In the genomic region with DNA sequence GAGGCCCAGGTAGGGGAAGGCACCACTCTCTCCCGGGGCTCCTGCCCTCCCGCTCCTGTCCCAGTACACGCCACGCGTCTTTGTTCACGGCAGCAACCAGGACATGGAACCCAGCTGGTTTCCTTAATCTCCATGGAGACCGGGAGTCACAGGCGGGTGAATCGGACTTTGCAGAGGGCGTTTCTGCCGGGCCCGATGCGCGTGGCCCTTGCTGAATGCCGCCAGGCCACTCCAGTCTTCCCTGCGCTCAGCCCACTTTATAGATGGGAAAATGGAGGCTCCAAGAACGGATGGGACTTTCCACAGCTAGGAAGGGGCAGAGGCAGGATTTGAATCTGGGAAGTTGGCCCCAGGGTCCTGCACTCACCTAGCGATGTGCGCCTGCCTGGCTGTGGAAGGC, we compare ENCODE assay signal across 14 cellular contexts. TPM values are rescaled to one million over a fixed set of nuclear protein-coding genes. Genes with fewer than 3 reads are reported as not detected.
DNase-seq lines count a peak whose midpoint lies in the region; ATAC-seq and TF ChIP-seq lines count a peak whose summit lies in the region.
"Had no signal": no experiment of that assay in that cellular context is flagged by ENCODE, and none has a peak within 500 bp of the region (broad histone marks: within the 10 kb centered on the region; RNA-seq: fewer than 3 reads in every experiment).

No MANE protein-coding gene starts in this region.

- H3K9me3 ChIP-seq in BLaER1 (no peaks in the 10 kb centered on the region), SK-N-MC (ENCODE audit: low read depth, low read length) (no peaks in the 10 kb centered on the region)
- H3K9me3 ChIP-seq: body of pancreas had no signal

- peaks cover 100% of the 10 kb centered on the region for H3K4me1 ChIP-seq in BLaER1

- H3K36me3 ChIP-seq in BLaER1 (peaks cover 19% of the 10 kb centered on the region), SK-N-MC (ENCODE audit: insufficient read depth, low read length) (no peaks in the 10 kb centered on the region)

- H3K27me3 ChIP-seq in BLaER1 = no peaks in the 10 kb centered on the region
- H3K27me3 ChIP-seq: body of pancreas had no signal

- no peak overlapping the region for H3K27ac Mint-ChIP-seq in activated CD4-positive, alpha-beta memory T cell treated with anti-CD3 and anti-CD28 coated beads, Interleukin-2, amount 10 ng/mL, durations not matched to agents 7 days and 5 days
- H3K27ac Mint-ChIP-seq: activated T-cell treated with anti-CD3 and anti-CD28 coated beads, Interleukin-2, amount 50 U/mL, for 72 hours had no signal

- DNase-seq in SK-N-MC (ENCODE audit: low read depth, low spot score) (no peak), fibroblast of villous mesenchyme (ENCODE audit: low read depth) (peak; percentile 27), pulmonary artery endothelial cell (ENCODE audit: low read depth, low spot score) (peak; percentile 54), NCI-H2029 (lab: John Stamatoyannopoulos, UW) (no peak), AML-193 (lab: John Stamatoyannopoulos, UW) (no peak)
- no peak for DNase-seq in activated CD4-positive, alpha-beta memory T cell treated with anti-CD3 and anti-CD28 coated beads, Interleukin-2, amount 10 ng/mL, durations not matched to agents 7 days and 5 days
- DNase-seq: activated CD4-positive, CD25-positive, alpha-beta regulatory T cell treated with anti-CD3 and anti-CD28 coated beads, Interleukin-2, amount 50 U/mL, for 72 hours; activated T-cell treated with anti-CD3 and anti-CD28 coated beads, Interleukin-2, amount 50 U/mL, for 72 hours; NCI-H1417 treated with DMSO at 0.1 percent for 48 hours; NCI-H774 had no signal

- H3K27me3 Mint-ChIP-seq in activated CD4-positive, alpha-beta memory T cell treated with anti-CD3 and anti-CD28 coated beads, Interleukin-2, amount 10 ng/mL, durations not matched to agents 7 days and 5 days = peaks cover 62% of the 10 kb centered on the region

- TF ChIP-seq CTCF in fibroblast of villous mesenchyme (IDR thresholded peaks at IDR 0.05; ENCODE audit: insufficient read depth, low read depth, low read length) = no peak

- ATAC-seq in HG02884 (IDR thresholded peaks at IDR 0.05; ENCODE audit: unreplicated experiment) = no peak
- ATAC-seq: activated T-cell treated with anti-CD3 and anti-CD28 coated beads, Interleukin-2, amount 50 U/mL, for 72 hours; body of pancreas had no signal

- peaks cover 11% of the 10 kb centered on the region for H3K4me1 Mint-ChIP-seq in activated CD4-positive, alpha-beta memory T cell treated with anti-CD3 and anti-CD28 coated beads, Interleukin-2, amount 10 ng/mL, durations not matched to agents 7 days and 5 days

- H3K9me3 Mint-ChIP-seq in activated CD4-positive, alpha-beta memory T cell treated with anti-CD3 and anti-CD28 coated beads, Interleukin-2, amount 10 ng/mL, durations not matched to agents 7 days and 5 days = no peaks in the 10 kb centered on the region
- H3K9me3 Mint-ChIP-seq: activated T-cell treated with anti-CD3 and anti-CD28 coated beads, Interleukin-2, amount 50 U/mL, for 72 hours had no signal

- H3K4me3 Mint-ChIP-seq in activated CD4-positive, alpha-beta memory T cell treated with anti-CD3 and anti-CD28 coated beads, Interleukin-2, amount 10 ng/mL, durations not matched to agents 7 days and 5 days = no peak overlapping the region
- H3K4me3 Mint-ChIP-seq: activated T-cell treated with anti-CD3 and anti-CD28 coated beads, Interleukin-2, amount 50 U/mL, for 72 hours had no signal

- H3K36me3 Mint-ChIP-seq in activated CD4-positive, alpha-beta memory T cell treated with anti-CD3 and anti-CD28 coated beads, Interleukin-2, amount 10 ng/mL, durations not matched to agents 7 days and 5 days (ENCODE audit: low read depth) = no peaks in the 10 kb centered on the region

- peaks cover 65% of the 10 kb centered on the region for H4K20me1 ChIP-seq in BLaER1

- H3K4me3 ChIP-seq in BLaER1 (peak overlapping the region; percentile 39), SK-N-MC (no peak overlapping the region), fibroblast of villous mesenchyme (ENCODE audit: low read depth, low read length) (no peak overlapping the region)
- H3K4me3 ChIP-seq: body of pancreas had no signal

- peak overlapping the region; percentile 100 for H3K4me2 ChIP-seq in BLaER1

- peak overlapping the region; percentile 99 for H3K27ac ChIP-seq in BLaER1
- H3K27ac ChIP-seq in SK-N-MC = peak overlapping the region; percentile 27

- H3K9ac ChIP-seq in BLaER1 (peak overlapping the region; percentile 87; the same call in 1 of the 2 replicates), SK-N-MC (ENCODE audit: insufficient read length) (no peak overlapping the region)

- CTCF ChIA-PET in activated CD4-positive, alpha-beta memory T cell treated with anti-CD3 and anti-CD28 coated beads, Interleukin-2, amount 10 ng/mL, durations not matched to agents 7 days and 5 days (lab: Charles Lee) = no interaction called here

- POLR2A ChIA-PET in activated CD4-positive, alpha-beta memory T cell treated with anti-CD3 and anti-CD28 coated beads, Interleukin-2, amount 10 ng/mL, durations not matched to agents 7 days and 5 days (lab: Charles Lee) = no interaction called here

RNA-seq across cellular contexts. Expression of a gene that starts 7.4 kb away (rescaled TPM):
- total RNA-seq in fibroblast of villous mesenchyme = 91.8 and 97.2 TPM in 2 replicates
- 236 and 339 TPM in 2 replicates for total RNA-seq in pulmonary artery endothelial cell
- 10 to 100 TPM; 13.4 to 18.0 TPM for total RNA-seq in activated CD4-positive, alpha-beta memory T cell treated with anti-CD3 and anti-CD28 coated beads, Interleukin-2, amount 10 ng/mL, durations not matched to agents 7 days and 5 days

RNA-seq across cellular contexts. Expression of a gene that starts 56.1 kb away (rescaled TPM):
- total RNA-seq in fibroblast of villous mesenchyme (not detected in 2 replicates), pulmonary artery endothelial cell (not detected in 2 replicates)
- total RNA-seq in activated CD4-positive, alpha-beta memory T cell treated with anti-CD3 and anti-CD28 coated beads, Interleukin-2, amount 10 ng/mL, durations not matched to agents 7 days and 5 days = not detected
- total RNA-seq: activated T-cell treated with anti-CD3 and anti-CD28 coated beads, Interleukin-2, amount 50 U/mL, for 72 hours; body of pancreas; ureter had no signal

Comparison
In these comparisons a context has a peak if more than half of its experiments do, and no peak if none do; other contexts are left out.
1. DNase-seq: peak in fibroblast of villous mesenchyme (single experiment) and pulmonary artery endothelial cell (single experiment); none in SK-N-MC (single experiment), activated CD4-positive, alpha-beta memory T cell treated with anti-CD3 and anti-CD28 coated beads, Interleukin-2, amount 10 ng/mL, durations not matched to agents 7 days and 5 days (single experiment), NCI-H2029 (single experiment) and AML-193 (0 of 2).